1 cellular context compared by ENCODE assay signal in the genomic region with DNA sequence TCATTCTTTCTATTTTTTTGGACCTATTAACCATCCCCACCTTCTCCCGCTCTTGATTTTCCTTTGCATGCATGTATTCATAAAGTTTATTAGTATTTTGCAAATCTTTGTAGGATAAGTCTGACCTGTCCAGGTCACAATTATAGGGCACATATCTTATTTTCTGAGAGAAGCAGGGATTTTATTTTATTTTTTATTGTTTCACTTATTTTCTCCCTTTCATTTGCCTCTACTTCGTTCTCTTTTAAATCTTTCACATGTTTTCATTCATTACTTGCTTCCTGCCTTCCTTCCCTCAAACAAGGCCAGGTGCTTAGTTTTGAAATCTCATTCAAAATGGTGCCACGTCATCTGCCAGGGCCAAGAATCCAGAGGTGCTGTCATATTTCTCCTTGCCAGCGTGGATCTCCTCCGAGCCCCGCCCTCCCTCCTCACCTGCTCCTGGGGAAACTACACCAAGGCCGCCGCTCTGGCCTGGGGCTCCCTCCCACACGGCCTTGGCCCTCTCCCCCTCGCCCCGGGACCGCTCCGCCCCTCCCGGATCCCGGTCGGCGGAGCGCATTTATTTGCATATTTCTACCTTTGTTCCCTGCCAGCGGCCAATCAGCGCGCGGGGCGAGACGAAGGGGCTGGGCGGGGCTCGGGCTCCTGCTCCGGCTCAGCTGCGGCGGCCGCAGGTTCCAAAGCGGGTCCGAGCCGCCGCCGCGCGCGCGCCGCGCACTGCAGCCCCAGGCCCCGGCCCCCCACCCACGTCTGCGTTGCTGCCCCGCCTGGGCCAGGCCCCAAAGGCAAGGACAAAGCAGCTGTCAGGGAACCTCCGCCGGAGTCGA.
A peak's percentile ranks its signal among the peaks of the same experiment; 100 is the strongest.
TF ChIP-seq lines count a peak whose summit lies in the region.

A gene (plus strand): TSS at position 654 of the 830 bp plus-strand sequence. CDS start 213 bp downstream, outside the sequence.

TF ChIP-seq in K562, 482 proteins besides CTCF, POLR2A, EP300 and RAD21 (continued from another document and continues in another):
- TF ChIP-seq, protein P1, sequence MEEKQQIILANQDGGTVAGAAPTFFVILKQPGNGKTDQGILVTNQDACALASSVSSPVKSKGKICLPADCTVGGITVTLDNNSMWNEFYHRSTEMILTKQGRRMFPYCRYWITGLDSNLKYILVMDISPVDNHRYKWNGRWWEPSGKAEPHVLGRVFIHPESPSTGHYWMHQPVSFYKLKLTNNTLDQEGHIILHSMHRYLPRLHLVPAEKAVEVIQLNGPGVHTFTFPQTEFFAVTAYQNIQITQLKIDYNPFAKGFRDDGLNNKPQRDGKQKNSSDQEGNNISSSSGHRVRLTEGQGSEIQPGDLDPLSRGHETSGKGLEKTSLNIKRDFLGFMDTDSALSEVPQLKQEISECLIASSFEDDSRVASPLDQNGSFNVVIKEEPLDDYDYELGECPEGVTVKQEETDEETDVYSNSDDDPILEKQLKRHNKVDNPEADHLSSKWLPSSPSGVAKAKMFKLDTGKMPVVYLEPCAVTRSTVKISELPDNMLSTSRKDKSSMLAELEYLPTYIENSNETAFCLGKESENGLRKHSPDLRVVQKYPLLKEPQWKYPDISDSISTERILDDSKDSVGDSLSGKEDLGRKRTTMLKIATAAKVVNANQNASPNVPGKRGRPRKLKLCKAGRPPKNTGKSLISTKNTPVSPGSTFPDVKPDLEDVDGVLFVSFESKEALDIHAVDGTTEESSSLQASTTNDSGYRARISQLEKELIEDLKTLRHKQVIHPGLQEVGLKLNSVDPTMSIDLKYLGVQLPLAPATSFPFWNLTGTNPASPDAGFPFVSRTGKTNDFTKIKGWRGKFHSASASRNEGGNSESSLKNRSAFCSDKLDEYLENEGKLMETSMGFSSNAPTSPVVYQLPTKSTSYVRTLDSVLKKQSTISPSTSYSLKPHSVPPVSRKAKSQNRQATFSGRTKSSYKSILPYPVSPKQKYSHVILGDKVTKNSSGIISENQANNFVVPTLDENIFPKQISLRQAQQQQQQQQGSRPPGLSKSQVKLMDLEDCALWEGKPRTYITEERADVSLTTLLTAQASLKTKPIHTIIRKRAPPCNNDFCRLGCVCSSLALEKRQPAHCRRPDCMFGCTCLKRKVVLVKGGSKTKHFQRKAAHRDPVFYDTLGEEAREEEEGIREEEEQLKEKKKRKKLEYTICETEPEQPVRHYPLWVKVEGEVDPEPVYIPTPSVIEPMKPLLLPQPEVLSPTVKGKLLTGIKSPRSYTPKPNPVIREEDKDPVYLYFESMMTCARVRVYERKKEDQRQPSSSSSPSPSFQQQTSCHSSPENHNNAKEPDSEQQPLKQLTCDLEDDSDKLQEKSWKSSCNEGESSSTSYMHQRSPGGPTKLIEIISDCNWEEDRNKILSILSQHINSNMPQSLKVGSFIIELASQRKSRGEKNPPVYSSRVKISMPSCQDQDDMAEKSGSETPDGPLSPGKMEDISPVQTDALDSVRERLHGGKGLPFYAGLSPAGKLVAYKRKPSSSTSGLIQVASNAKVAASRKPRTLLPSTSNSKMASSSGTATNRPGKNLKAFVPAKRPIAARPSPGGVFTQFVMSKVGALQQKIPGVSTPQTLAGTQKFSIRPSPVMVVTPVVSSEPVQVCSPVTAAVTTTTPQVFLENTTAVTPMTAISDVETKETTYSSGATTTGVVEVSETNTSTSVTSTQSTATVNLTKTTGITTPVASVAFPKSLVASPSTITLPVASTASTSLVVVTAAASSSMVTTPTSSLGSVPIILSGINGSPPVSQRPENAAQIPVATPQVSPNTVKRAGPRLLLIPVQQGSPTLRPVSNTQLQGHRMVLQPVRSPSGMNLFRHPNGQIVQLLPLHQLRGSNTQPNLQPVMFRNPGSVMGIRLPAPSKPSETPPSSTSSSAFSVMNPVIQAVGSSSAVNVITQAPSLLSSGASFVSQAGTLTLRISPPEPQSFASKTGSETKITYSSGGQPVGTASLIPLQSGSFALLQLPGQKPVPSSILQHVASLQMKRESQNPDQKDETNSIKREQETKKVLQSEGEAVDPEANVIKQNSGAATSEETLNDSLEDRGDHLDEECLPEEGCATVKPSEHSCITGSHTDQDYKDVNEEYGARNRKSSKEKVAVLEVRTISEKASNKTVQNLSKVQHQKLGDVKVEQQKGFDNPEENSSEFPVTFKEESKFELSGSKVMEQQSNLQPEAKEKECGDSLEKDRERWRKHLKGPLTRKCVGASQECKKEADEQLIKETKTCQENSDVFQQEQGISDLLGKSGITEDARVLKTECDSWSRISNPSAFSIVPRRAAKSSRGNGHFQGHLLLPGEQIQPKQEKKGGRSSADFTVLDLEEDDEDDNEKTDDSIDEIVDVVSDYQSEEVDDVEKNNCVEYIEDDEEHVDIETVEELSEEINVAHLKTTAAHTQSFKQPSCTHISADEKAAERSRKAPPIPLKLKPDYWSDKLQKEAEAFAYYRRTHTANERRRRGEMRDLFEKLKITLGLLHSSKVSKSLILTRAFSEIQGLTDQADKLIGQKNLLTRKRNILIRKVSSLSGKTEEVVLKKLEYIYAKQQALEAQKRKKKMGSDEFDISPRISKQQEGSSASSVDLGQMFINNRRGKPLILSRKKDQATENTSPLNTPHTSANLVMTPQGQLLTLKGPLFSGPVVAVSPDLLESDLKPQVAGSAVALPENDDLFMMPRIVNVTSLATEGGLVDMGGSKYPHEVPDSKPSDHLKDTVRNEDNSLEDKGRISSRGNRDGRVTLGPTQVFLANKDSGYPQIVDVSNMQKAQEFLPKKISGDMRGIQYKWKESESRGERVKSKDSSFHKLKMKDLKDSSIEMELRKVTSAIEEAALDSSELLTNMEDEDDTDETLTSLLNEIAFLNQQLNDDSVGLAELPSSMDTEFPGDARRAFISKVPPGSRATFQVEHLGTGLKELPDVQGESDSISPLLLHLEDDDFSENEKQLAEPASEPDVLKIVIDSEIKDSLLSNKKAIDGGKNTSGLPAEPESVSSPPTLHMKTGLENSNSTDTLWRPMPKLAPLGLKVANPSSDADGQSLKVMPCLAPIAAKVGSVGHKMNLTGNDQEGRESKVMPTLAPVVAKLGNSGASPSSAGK (IDR thresholded peaks at IDR 0.05): 0 out of 2 replicates have a peak, but pooled peaks have one; percentile 21
- no peak for TF ChIP-seq ZNF384 (IDR thresholded peaks at IDR 0.05; ENCODE audit: low read depth, low read length)
- TF ChIP-seq CSDE1 (IDR thresholded peaks at IDR 0.05): peak in 1 of 2 experiments; percentile 20; a peak in 1 of 4 replicates
- 0 out of 2 replicates have a peak, but pooled peaks have one; percentile 9 for TF ChIP-seq RAD51 (IDR thresholded peaks at IDR 0.05; ENCODE audit: borderline replicate concordance, low read depth)
- TF ChIP-seq STAT5A (IDR thresholded peaks at IDR 0.05; ENCODE audit: borderline replicate concordance, low read length): no peak
- TF ChIP-seq ETV5 (CRISPR knock-in tag; IDR thresholded peaks at IDR 0.05; ENCODE audit: low read depth): no peak
- TF ChIP-seq MTA1 (IDR thresholded peaks at IDR 0.05; ENCODE audit: borderline replicate concordance): peak; percentile 90
- TF ChIP-seq, protein P2, sequence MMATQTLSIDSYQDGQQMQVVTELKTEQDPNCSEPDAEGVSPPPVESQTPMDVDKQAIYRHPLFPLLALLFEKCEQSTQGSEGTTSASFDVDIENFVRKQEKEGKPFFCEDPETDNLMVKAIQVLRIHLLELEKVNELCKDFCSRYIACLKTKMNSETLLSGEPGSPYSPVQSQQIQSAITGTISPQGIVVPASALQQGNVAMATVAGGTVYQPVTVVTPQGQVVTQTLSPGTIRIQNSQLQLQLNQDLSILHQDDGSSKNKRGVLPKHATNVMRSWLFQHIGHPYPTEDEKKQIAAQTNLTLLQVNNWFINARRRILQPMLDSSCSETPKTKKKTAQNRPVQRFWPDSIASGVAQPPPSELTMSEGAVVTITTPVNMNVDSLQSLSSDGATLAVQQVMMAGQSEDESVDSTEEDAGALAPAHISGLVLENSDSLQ (IDR thresholded peaks at IDR 0.05): peak; percentile 58
- peak; percentile 80 for TF ChIP-seq CREB1 (IDR thresholded peaks at IDR 0.05)
- TF ChIP-seq CREB1 (CRISPR knock-in tag; IDR thresholded peaks at IDR 0.05): peak; percentile 63; the same call in 1 of the 2 replicates
- peak in 1 of 2 experiments; percentile 44; a peak in 2 of 4 replicates for TF ChIP-seq FOXK2 (conservative IDR thresholded peaks at IDR 0.05 in 1 of 2, IDR thresholded peaks at IDR 0.05 in 1 of 2; ENCODE audit: low read depth in 2 of 2)
- TF ChIP-seq ELF4 (CRISPR knock-in tag; IDR thresholded peaks at IDR 0.05): no peak
- TF ChIP-seq RBFOX2 (IDR thresholded peaks at IDR 0.05; ENCODE audit: low read depth, low read length): peak; percentile 74; the same call in 1 of the 2 replicates
- peak; percentile 64; the same call in 1 of the 2 replicates for TF ChIP-seq PHF8 (IDR thresholded peaks at IDR 0.05; ENCODE audit: borderline replicate concordance, low read length)
- TF ChIP-seq SRF (CRISPR knock-in tag; IDR thresholded peaks at IDR 0.05): peak in 1 of 2 experiments; percentile 59; a peak in 1 of 4 replicates
- TF ChIP-seq NFE2 (IDR thresholded peaks at IDR 0.05; ENCODE audit: low read depth): peak; percentile 44
- peak in 1 of 2 experiments; percentile 30; a peak in 1 of 3 replicates for TF ChIP-seq CBX3 (IDR thresholded peaks at IDR 0.05; ENCODE audit: borderline replicate concordance in 1 of 2, low read length in 2 of 2)
- no peak for TF ChIP-seq GATAD2B (IDR thresholded peaks at IDR 0.05; ENCODE audit: borderline replicate concordance)
- TF ChIP-seq, protein P3, sequence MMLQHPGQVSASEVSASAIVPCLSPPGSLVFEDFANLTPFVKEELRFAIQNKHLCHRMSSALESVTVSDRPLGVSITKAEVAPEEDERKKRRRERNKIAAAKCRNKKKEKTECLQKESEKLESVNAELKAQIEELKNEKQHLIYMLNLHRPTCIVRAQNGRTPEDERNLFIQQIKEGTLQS (IDR thresholded peaks at IDR 0.05): peak; percentile 37
- TF ChIP-seq, protein P3 (CRISPR knock-in tag; conservative IDR thresholded peaks at IDR 0.05): no peak
- TF ChIP-seq NBN (IDR thresholded peaks at IDR 0.05; ENCODE audit: low read depth): 0 out of 2 replicates have a peak, but pooled peaks have one; percentile 23
- TF ChIP-seq, protein P4, sequence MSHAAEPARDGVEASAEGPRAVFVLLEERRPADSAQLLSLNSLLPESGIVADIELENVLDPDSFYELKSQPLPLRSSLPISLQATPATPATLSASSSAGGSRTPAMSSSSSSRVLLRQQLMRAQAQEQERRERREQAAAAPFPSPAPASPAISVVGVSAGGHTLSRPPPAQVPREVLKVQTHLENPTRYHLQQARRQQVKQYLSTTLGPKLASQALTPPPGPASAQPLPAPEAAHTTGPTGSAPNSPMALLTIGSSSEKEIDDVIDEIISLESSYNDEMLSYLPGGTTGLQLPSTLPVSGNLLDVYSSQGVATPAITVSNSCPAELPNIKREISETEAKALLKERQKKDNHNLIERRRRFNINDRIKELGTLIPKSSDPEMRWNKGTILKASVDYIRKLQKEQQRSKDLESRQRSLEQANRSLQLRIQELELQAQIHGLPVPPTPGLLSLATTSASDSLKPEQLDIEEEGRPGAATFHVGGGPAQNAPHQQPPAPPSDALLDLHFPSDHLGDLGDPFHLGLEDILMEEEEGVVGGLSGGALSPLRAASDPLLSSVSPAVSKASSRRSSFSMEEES (CRISPR knock-in tag; IDR thresholded peaks at IDR 0.05): no peak
- TF ChIP-seq RCOR1 (IDR thresholded peaks at IDR 0.05; ENCODE audit: borderline replicate concordance in 1 of 2, low read depth in 2 of 2, low read length in 2 of 2): no peak; a peak in 1 of 4 replicates
- TF ChIP-seq GABPA (tag; conservative IDR thresholded peaks at IDR 0.05; ENCODE audit: low read depth): no peak
- TF ChIP-seq RFX1 (IDR thresholded peaks at IDR 0.05): no peak
- TF ChIP-seq SOX6 (IDR thresholded peaks at IDR 0.05): peak; percentile 56
- TF ChIP-seq, protein P5, sequence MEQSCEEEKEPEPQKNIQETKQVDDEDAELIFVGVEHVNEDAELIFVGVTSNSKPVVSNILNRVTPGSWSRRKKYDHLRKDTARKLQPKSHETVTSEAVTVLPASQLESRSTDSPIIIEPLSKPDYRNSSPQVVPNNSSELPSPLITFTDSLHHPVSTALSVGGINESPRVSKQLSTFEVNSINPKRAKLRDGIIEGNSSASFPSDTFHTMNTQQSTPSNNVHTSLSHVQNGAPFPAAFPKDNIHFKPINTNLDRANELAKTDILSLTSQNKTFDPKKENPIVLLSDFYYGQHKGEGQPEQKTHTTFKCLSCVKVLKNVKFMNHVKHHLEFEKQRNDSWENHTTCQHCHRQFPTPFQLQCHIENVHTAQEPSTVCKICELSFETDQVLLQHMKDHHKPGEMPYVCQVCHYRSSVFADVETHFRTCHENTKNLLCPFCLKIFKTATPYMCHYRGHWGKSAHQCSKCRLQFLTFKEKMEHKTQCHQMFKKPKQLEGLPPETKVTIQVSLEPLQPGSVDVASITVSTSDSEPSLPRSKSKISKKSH (CRISPR knock-in tag; IDR thresholded peaks at IDR 0.05): no peak
- TF ChIP-seq, protein P6, sequence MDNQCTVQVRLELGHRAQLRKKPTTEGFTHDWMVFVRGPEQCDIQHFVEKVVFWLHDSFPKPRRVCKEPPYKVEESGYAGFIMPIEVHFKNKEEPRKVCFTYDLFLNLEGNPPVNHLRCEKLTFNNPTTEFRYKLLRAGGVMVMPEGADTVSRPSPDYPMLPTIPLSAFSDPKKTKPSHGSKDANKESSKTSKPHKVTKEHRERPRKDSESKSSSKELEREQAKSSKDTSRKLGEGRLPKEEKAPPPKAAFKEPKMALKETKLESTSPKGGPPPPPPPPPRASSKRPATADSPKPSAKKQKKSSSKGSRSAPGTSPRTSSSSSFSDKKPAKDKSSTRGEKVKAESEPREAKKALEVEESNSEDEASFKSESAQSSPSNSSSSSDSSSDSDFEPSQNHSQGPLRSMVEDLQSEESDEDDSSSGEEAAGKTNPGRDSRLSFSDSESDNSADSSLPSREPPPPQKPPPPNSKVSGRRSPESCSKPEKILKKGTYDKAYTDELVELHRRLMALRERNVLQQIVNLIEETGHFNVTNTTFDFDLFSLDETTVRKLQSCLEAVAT (IDR thresholded peaks at IDR 0.05): peak in 1 of 2 experiments; percentile 57; a peak in 1 of 4 replicates
- TF ChIP-seq HDAC1 (IDR thresholded peaks at IDR 0.05): peak in 1 of 2 experiments; percentile 44; a peak in 1 of 4 replicates
- 0 out of 2 replicates have a peak, but pooled peaks have one; percentile 15 for TF ChIP-seq SMARCA4 (IDR thresholded peaks at IDR 0.05)
- peak; percentile 47; the same call in 1 of the 2 replicates for TF ChIP-seq KLF13 (tag; IDR thresholded peaks at IDR 0.05; ENCODE audit: borderline replicate concordance, low read depth)
- no peak for TF ChIP-seq SMAD3 (CRISPR knock-in tag; conservative IDR thresholded peaks at IDR 0.05)
- peak; percentile 9 to 21; a peak in 1 of 4 replicates for TF ChIP-seq KDM1A (IDR thresholded peaks at IDR 0.05)
- TF ChIP-seq, protein P7, sequence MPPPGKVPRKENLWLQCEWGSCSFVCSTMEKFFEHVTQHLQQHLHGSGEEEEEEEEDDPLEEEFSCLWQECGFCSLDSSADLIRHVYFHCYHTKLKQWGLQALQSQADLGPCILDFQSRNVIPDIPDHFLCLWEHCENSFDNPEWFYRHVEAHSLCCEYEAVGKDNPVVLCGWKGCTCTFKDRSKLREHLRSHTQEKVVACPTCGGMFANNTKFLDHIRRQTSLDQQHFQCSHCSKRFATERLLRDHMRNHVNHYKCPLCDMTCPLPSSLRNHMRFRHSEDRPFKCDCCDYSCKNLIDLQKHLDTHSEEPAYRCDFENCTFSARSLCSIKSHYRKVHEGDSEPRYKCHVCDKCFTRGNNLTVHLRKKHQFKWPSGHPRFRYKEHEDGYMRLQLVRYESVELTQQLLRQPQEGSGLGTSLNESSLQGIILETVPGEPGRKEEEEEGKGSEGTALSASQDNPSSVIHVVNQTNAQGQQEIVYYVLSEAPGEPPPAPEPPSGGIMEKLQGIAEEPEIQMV (tag; conservative IDR thresholded peaks at IDR 0.05; ENCODE audit: low read depth): 0 out of 2 replicates have a peak, but pooled peaks have one; percentile 45
- peak; percentile 47 for TF ChIP-seq CXXC5 (CRISPR knock-in tag; IDR thresholded peaks at IDR 0.05)
- 0 out of 2 replicates have a peak, but pooled peaks have one; percentile 17 for TF ChIP-seq POLR2H (tag; IDR thresholded peaks at IDR 0.05; ENCODE audit: low read depth)
